In the genomic region with DNA sequence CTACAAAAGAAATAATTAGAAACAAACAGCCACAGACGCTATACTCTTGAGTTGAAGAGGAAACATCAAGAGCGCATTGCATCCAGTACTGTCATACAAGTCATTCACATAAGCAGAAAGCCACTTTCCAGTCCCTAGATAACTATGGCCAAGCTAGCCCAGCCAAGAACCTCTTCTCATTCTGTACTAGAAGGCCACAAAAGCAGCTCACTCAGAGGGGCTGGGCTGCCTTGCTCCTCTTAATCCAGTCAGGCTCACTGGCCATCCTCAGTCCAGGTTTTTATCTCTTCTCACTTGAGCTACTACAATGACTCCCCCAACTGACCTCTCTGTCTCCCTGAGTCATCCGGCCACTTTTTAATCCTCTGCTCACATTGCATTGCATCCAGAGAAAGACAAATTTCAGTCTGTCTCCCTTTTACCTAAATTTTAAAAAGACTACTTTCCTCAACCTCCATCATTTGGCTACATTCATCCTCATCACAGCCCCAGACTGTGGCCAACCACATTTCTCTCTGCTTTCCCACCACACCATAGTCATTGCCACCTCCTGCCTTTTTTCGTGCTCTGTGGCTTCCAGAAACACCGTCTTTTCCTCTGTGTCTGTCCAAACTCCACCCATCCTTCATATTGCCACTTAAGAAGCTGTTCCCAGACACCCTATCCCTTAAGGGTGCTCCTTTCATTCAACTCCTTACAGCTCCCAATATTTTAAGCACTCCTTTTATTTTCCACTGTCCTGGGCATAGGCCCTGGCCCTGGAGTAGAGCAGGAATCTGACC, we compare ENCODE assay signal across 10 cellular contexts. TPM values are rescaled to one million over a fixed set of nuclear protein-coding genes. Genes with fewer than 3 reads are reported as not detected.
DNase-seq lines count a peak whose midpoint lies in the region; ATAC-seq and TF ChIP-seq lines count a peak whose summit lies in the region.
"Had no signal": no experiment of that assay in that cellular context is flagged by ENCODE, and none has a peak within 500 bp of the region (broad histone marks: within the 10 kb centered on the region; RNA-seq: fewer than 3 reads in every experiment).

No MANE protein-coding gene starts in this region.

- TF ChIP-seq CTCF in ovary (IDR thresholded peaks at IDR 0.05): no peak

- peak; percentile 61 for ATAC-seq in stimulated activated naive CD8-positive, alpha-beta T cell treated with anti-CD3 and anti-CD28 coated beads, Interleukin-15, amount 100 ng/mL, for 72 hours
- ATAC-seq in stimulated activated naive CD8-positive, alpha-beta T cell treated with anti-CD3 and anti-CD28 coated beads, Interleukin-15, Interleukin-2, amounts not matched to agents 100 U/mL and 50 U/mL, for 24 hours: no peak

- WGBS in ovary, 3 donors: 31 to 35% (median 31%) methylated on average over 5 of the region's 5 CpGs

- no peak overlapping the region for H3K4me3 Mint-ChIP-seq in stimulated activated naive CD8-positive, alpha-beta T cell treated with anti-CD3 and anti-CD28 coated beads, Interleukin-15, amount 100 ng/mL, for 72 hours
- H3K4me3 Mint-ChIP-seq: dendritic cell treated with granulocyte-macrophage colony-stimulating factor and Interleukin-4, amounts not matched to agents 40 ng/mL and 50 ng/mL, for 4 days had no signal

- H3K27me3 ChIP-seq in ovary (no peaks in the 10 kb centered on the region), SJCRH30 (no peaks in the 10 kb centered on the region)

- H3K27ac ChIP-seq in ovary: peak overlapping the region; percentile 5 to 73
- H3K27ac ChIP-seq in SJCRH30: no peak overlapping the region

- H3K4me1 Mint-ChIP-seq in stimulated activated naive CD8-positive, alpha-beta T cell treated with anti-CD3 and anti-CD28 coated beads, Interleukin-15, amount 100 ng/mL, for 72 hours: no peaks in the 10 kb centered on the region

- TF ChIP-seq EP300 in ovary (IDR thresholded peaks at IDR 0.05): no peak

- no peak for DNase-seq in stimulated activated naive CD8-positive, alpha-beta T cell treated with anti-CD3 and anti-CD28 coated beads, Interleukin-15, amount 100 ng/mL, for 72 hours
- no peak for DNase-seq in stimulated activated naive CD8-positive, alpha-beta T cell treated with anti-CD3 and anti-CD28 coated beads, Interleukin-15, Interleukin-2, amounts not matched to agents 100 U/mL and 50 U/mL, for 24 hours
- DNase-seq in globus pallidus (ENCODE audit: low spot score): peak; percentile 7
- DNase-seq in ovary: no peak
- no peak for DNase-seq in stimulated activated CD4-positive, alpha-beta T cell treated with anti-CD3 and anti-CD28 coated beads, Interleukin-2, amount 100 ng/mL, for 24 hours
- DNase-seq in stimulated activated CD8-positive, alpha-beta memory T cell treated with anti-CD3 and anti-CD28 coated beads, Interleukin-4, amount 100 ng/mL, for 48 hours: no peak
- DNase-seq in SJCRH30: no peak
- no peak for DNase-seq in NOMO-1 treated with DMSO at 0.1 percent for 48 hours (lab: John Stamatoyannopoulos, UW; ENCODE audit: unreplicated experiment)
- DNase-seq: GOT3 had no signal

- peaks cover 14% of the 10 kb centered on the region for H3K27me3 Mint-ChIP-seq in stimulated activated naive CD8-positive, alpha-beta T cell treated with anti-CD3 and anti-CD28 coated beads, Interleukin-15, amount 100 ng/mL, for 72 hours

- intact Hi-C loops in ovary (cut with DNase I): no loop called here

- no peaks in the 10 kb centered on the region for H3K9me3 ChIP-seq in ovary
- 0 out of 2 replicates have a peak, but pooled peaks cover 4% of the 10 kb centered on the region for H3K9me3 ChIP-seq in SJCRH30 (replicated peaks)

- H3K4me3 ChIP-seq in ovary (no peak overlapping the region), SJCRH30 (no peak overlapping the region)

- H3K9me3 Mint-ChIP-seq in stimulated activated naive CD8-positive, alpha-beta T cell treated with anti-CD3 and anti-CD28 coated beads, Interleukin-15, amount 100 ng/mL, for 72 hours: peaks cover 9 to 11% of the 10 kb centered on the region in 2 donors

- H3K4me1 ChIP-seq in ovary (ENCODE audit: insufficient read depth): peaks cover 18% of the 10 kb centered on the region
- peaks cover 6% of the 10 kb centered on the region for H3K4me1 ChIP-seq in SJCRH30

- H3K36me3 ChIP-seq in ovary (no peaks in the 10 kb centered on the region), SJCRH30 (no peaks in the 10 kb centered on the region)

- H3K27ac Mint-ChIP-seq in stimulated activated naive CD8-positive, alpha-beta T cell treated with anti-CD3 and anti-CD28 coated beads, Interleukin-15, amount 100 ng/mL, for 72 hours: no peak overlapping the region
- H3K27ac Mint-ChIP-seq: dendritic cell treated with granulocyte-macrophage colony-stimulating factor and Interleukin-4, amounts not matched to agents 40 ng/mL and 50 ng/mL, for 4 days had no signal

- TF ChIP-seq POLR2A in ovary (IDR thresholded peaks at IDR 0.05): no peak

RNA-seq across cellular contexts. Expression of a gene that starts 25.0 kb away (rescaled TPM):
- total RNA-seq in ovary: 10 to 100 TPM in 5 of 7 donors, 1 to 10 TPM in 2; 2.9 to 37.3 (median 16.7) TPM
- 10 to 100 TPM in 1 of 2 donors, 1 to 10 TPM in 1; 5.7 to 42.3 TPM for polyA plus RNA-seq in ovary
- total RNA-seq in SJCRH30 (2014; rRNA removed; shearing (Covaris generic)): 5.7 and 5.9 TPM in 2 replicates
